In genomic region chr5:170491479-170491878, GRCh38 we compare ENCODE assay signal across 9 cellular contexts. TPM values are rescaled to one million over a fixed set of nuclear protein-coding genes. Genes with fewer than 3 reads are reported as not detected.
DNase-seq lines count a peak whose midpoint lies in the region; ATAC-seq and TF ChIP-seq lines count a peak whose summit lies in the region.
"Had no signal": no experiment of that assay in that cellular context is flagged by ENCODE, and none has a peak within 500 bp of the region (broad histone marks: within the 10 kb centered on the region; RNA-seq: fewer than 3 reads in every experiment).

No MANE protein-coding gene starts in this region.

- H3K4me2 ChIP-seq in mesenchymal stem cell (ENCODE audit: low read length, poor library complexity, severe bottlenecking), result no peak overlapping the region

- H3K79me1 ChIP-seq in mesenchymal stem cell (replicated peaks; ENCODE audit: low read length, poor library complexity, severe bottlenecking), result no peaks in the 10 kb centered on the region

- TF ChIP-seq CTCF in mucosa of descending colon (IDR thresholded peaks at IDR 0.05), result no peak

- 36% methylated on average over 5 of the region's 5 CpGs for WGBS in mesenchymal stem cell

- H2AK5ac ChIP-seq in mesenchymal stem cell (ENCODE audit: low read length, severe bottlenecking), result peak overlapping the region; percentile 95

- no peak overlapping the region for H2BK12ac ChIP-seq in mesenchymal stem cell (ENCODE audit: low read length in 2 of 2)

- peak overlapping the region; percentile 93 for H2BK5ac ChIP-seq in mesenchymal stem cell (ENCODE audit: low read depth, low read length, poor library complexity, severe bottlenecking)

- no peak overlapping the region for H3K14ac ChIP-seq in mesenchymal stem cell (ENCODE audit: low read length in 2 of 2)

- no peak overlapping the region for H2AFZ ChIP-seq in mesenchymal stem cell (ENCODE audit: low read depth, low read length)

- H3K4me1 ChIP-seq in mesenchymal stem cell (ENCODE audit: control insufficient read depth, insufficient read depth, low read depth, low read length), result peaks cover 37% of the 10 kb centered on the region
- H3K4me1 ChIP-seq in mucosa of descending colon (ENCODE audit: low read depth), result no peaks in the 10 kb centered on the region

- no peak overlapping the region for H3K23ac ChIP-seq in mesenchymal stem cell (ENCODE audit: low read length in 2 of 2)

- intact Hi-C loops in mucosa of descending colon (cut with DNase I, micrococcal nuclease), result no loop called here

- H3K36me3 ChIP-seq in mesenchymal stem cell (ENCODE audit: control insufficient read depth in 1 of 2, insufficient read depth in 2 of 2, low read depth in 1 of 2, low read length in 2 of 2) (no peaks in the 10 kb centered on the region), mucosa of descending colon (ENCODE audit: low read depth) (no peaks in the 10 kb centered on the region)

- H4K8ac ChIP-seq in mesenchymal stem cell (ENCODE audit: low read length), result no peak overlapping the region

- DNase-seq in AG20443 (ENCODE audit: low spot score) (peak; percentile 92), NCI-H226 (peak; percentile 95), dedifferentiated amniotic fluid mesenchymal stem cell (ENCODE audit: extremely low spot score) (peak; percentile 65), mesenchymal stem cell (peak; percentile 49), mucosa of descending colon (no peak), HK-2 (ENCODE audit: unreplicated experiment) (no peak), superior temporal gyrus (ENCODE audit: extremely low spot score) (no peak)

- H3K4me3 ChIP-seq in mesenchymal stem cell (ENCODE audit: insufficient read depth in 1 of 2, low read depth in 1 of 2, low read length in 2 of 2), result no peak overlapping the region
- no peak overlapping the region for H3K4me3 ChIP-seq in mucosa of descending colon

- no peak overlapping the region for H3K4ac ChIP-seq in mesenchymal stem cell (ENCODE audit: low read depth in 1 of 2, low read length in 2 of 2)

- no peak overlapping the region for H2BK15ac ChIP-seq in mesenchymal stem cell (ENCODE audit: low read depth, poor library complexity, severe bottlenecking)

- no peak overlapping the region for H2BK120ac ChIP-seq in mesenchymal stem cell (ENCODE audit: low read depth, low read length)

- peak overlapping the region; percentile 95 for H3K27ac ChIP-seq in mesenchymal stem cell (ENCODE audit: low read length, poor library complexity, severe bottlenecking)

- peak overlapping the region; percentile 31 for H3K9ac ChIP-seq in mesenchymal stem cell (ENCODE audit: low read length)

- H4K91ac ChIP-seq in mesenchymal stem cell (ENCODE audit: low read length), result no peak overlapping the region

- H3K18ac ChIP-seq in mesenchymal stem cell (ENCODE audit: low read depth in 1 of 2, low read length in 2 of 2), result no peak overlapping the region

- no peaks in the 10 kb centered on the region for H3K9me3 ChIP-seq in mesenchymal stem cell (ENCODE audit: control insufficient read depth, low read length)
- no peaks in the 10 kb centered on the region for H3K9me3 ChIP-seq in mucosa of descending colon

- peaks cover 0 to 23% of the 10 kb centered on the region in 2 experiments for H3K27me3 ChIP-seq in mesenchymal stem cell (ENCODE audit: control insufficient read depth in 1 of 2, insufficient read depth in 1 of 2, low read length in 2 of 2)

- ATAC-seq in GM18873 (IDR thresholded peaks at IDR 0.05; ENCODE audit: low FRiP score, unreplicated experiment), result no peak
- no peak for ATAC-seq in mucosa of descending colon
- ATAC-seq: stimulated activated memory B cell treated with anti-CD40 and anti-IgM and Interleukin-4, amounts not matched to agents 10 μg/mL and 1 μg/mL and 100 μg/mL, for 72 hours had no signal

RNA-seq across cellular contexts. Expression of gene KCNIP1, which starts 12.3 kb away (rescaled TPM):
- polyA plus RNA-seq in mesenchymal stem cell (2013, experiment 1 of 2), result not detected
- not detected for polyA plus RNA-seq in mesenchymal stem cell (2013, experiment 2 of 2)
- total RNA-seq in mucosa of descending colon, result under 1 TPM in 1 of 3 donors, not detected in 2; 0.79 TPM

Comparison
In these comparisons a context has a peak if more than half of its experiments do, and no peak if none do; other contexts are left out.
1. DNase-seq: peak in AG20443 (single experiment), NCI-H226 (single experiment), dedifferentiated amniotic fluid mesenchymal stem cell (single experiment) and mesenchymal stem cell (single experiment); none in mucosa of descending colon (0 of 3), HK-2 (single experiment) and superior temporal gyrus (single experiment).